16 cellular contexts compared by ENCODE assay signal in the genomic region with DNA sequence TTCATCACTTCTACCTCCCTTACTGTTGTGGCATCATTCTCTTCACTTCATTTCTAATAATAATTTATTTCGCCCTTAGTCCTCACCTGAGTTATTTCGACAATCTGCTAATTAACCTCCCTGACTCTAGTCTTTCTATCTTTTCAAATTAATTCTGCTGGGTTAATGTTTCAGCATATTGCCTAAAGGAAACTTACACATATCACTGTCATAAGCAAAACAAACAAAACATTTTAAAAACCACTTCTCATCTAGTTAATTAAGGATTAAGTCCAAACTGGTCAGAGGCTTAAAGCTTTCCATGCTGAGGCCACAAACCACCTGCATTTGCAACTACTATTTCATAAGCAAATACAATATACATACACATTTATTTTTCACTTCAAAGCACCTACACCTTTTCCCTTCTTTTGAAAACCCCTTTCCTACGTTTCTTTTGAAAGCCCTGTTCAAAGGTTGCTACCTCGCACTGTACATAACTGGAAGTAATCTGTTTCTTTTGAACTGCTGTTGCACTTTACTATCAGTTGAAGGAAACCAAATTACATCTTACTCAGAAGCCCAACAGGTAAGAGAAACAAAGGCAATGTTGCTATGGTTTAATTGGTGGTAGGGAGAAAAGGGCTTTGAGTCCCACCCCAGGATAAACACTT. TPM values are rescaled to one million over a fixed set of nuclear protein-coding genes. Genes with fewer than 3 reads are reported as not detected.
DNase-seq lines count a peak whose midpoint lies in the region; ATAC-seq and TF ChIP-seq lines count a peak whose summit lies in the region.
"Had no signal": no experiment of that assay in that cellular context is flagged by ENCODE, and none has a peak within 500 bp of the region (broad histone marks: within the 10 kb centered on the region; RNA-seq: fewer than 3 reads in every experiment).

No MANE protein-coding gene starts in this region.

- peaks cover 46% of the 10 kb centered on the region for H3K4me1 ChIP-seq in Loucy (ENCODE audit: insufficient read depth, low read length, poor library complexity, severe bottlenecking)
- H3K4me1 ChIP-seq in gastrocnemius medialis = peaks cover 26 to 37% of the 10 kb centered on the region in 2 donors
- no peaks in the 10 kb centered on the region for H3K4me1 ChIP-seq in MM.1S (ENCODE audit: low read length)

- H3K4me2 ChIP-seq in Loucy (ENCODE audit: low read depth, low read length, poor library complexity, severe bottlenecking) (peak overlapping the region; percentile 25), MM.1S (ENCODE audit: low read depth, low read length) (no peak overlapping the region)
- H3K4me2 ChIP-seq: BLaER1 treated with 17β-estradiol and CSF1 and Interleukin-3, amounts not matched to agents 10 nM and 100 nM had no signal

- peaks cover 64% of the 10 kb centered on the region for H3K36me3 Mint-ChIP-seq in CD4-positive, alpha-beta T cell (ENCODE audit: low read depth)
- H3K36me3 Mint-ChIP-seq in central memory CD8-positive, alpha-beta T cell (ENCODE audit: insufficient read depth) = peaks cover 3% of the 10 kb centered on the region

- H3F3A ChIP-seq in Loucy (ENCODE audit: low read depth) (no peaks in the 10 kb centered on the region), MM.1S (ENCODE audit: insufficient read depth, low read length) (no peaks in the 10 kb centered on the region)

- H3K27ac Mint-ChIP-seq in CD4-positive, alpha-beta T cell = peak overlapping the region; percentile 1
- peak overlapping the region; percentile 20 for H3K27ac Mint-ChIP-seq in central memory CD8-positive, alpha-beta T cell (ENCODE audit: low read depth)

- no peaks in the 10 kb centered on the region for H3K27me3 Mint-ChIP-seq in CD4-positive, alpha-beta T cell
- H3K27me3 Mint-ChIP-seq in central memory CD8-positive, alpha-beta T cell = no peaks in the 10 kb centered on the region
- H3K27me3 Mint-ChIP-seq: CD4-positive, alpha-beta memory T cell had no signal

- H3K79me2 ChIP-seq in Loucy (ENCODE audit: insufficient read depth, low read length) (peaks cover 95% of the 10 kb centered on the region), MM.1S (ENCODE audit: low read length) (peaks cover 98% of the 10 kb centered on the region)

- no peak overlapping the region for H3K4me3 Mint-ChIP-seq in CD4-positive, alpha-beta T cell
- no peak overlapping the region for H3K4me3 Mint-ChIP-seq in central memory CD8-positive, alpha-beta T cell

- H4K20me1 ChIP-seq in Loucy (ENCODE audit: insufficient read depth, low read length, poor library complexity, severe bottlenecking) (peaks cover 89% of the 10 kb centered on the region), MM.1S (ENCODE audit: insufficient read depth, low read length) (peaks cover 32% of the 10 kb centered on the region; the same call in 1 of the 2 replicates)

- TF ChIP-seq POLR2A in gastrocnemius medialis (IDR thresholded peaks at IDR 0.05) = no peak

- in situ Hi-C loops in gastrocnemius medialis (cut with MboI; ENCODE audit: low sequenced_read_pairs in 4 of 4) = no loop called here

- intact Hi-C loops in CD4-positive, alpha-beta T cell (cut with DNase I, micrococcal nuclease) = no loop called here
- intact Hi-C loops in gastrocnemius medialis (cut with DNase I; ENCODE audit: low total_unique reads) = no loop called here

- peaks cover 7% of the 10 kb centered on the region; the same call in 1 of the 2 replicates for H3K36me3 ChIP-seq in Loucy (ENCODE audit: insufficient read depth, low read length)
- no peaks in the 10 kb centered on the region for H3K36me3 ChIP-seq in gastrocnemius medialis
- H3K36me3 ChIP-seq in MM.1S (replicated peaks; ENCODE audit: insufficient read depth, low read length) = no peaks in the 10 kb centered on the region

- H3K27me3 ChIP-seq in CD4-positive, alpha-beta T cell (ENCODE audit: control insufficient read depth, insufficient read depth, low read length) = no peaks in the 10 kb centered on the region
- H3K27me3 ChIP-seq in Loucy (ENCODE audit: insufficient read depth, low read length, poor library complexity, severe bottlenecking) (no peaks in the 10 kb centered on the region), gastrocnemius medialis (no peaks in the 10 kb centered on the region), MM.1S (replicated peaks; ENCODE audit: insufficient read depth, low read length) (no peaks in the 10 kb centered on the region)
- H3K27me3 ChIP-seq: BLaER1 treated with 17β-estradiol and CSF1 and Interleukin-3, amounts not matched to agents 10 nM and 100 nM had no signal

- DNase-seq in NCI-H82 (lab: John Stamatoyannopoulos, UW) = peak; percentile 12
- DNase-seq in NCI-H82 treated with DMSO at 0.1 percent for 48 hours (lab: John Stamatoyannopoulos, UW; ENCODE audit: unreplicated experiment) = no peak
- DNase-seq in CD4-positive, alpha-beta T cell = no peak
- no peak for DNase-seq in central memory CD8-positive, alpha-beta T cell (ENCODE audit: low spot score in 2 of 2)
- DNase-seq in gastrocnemius medialis = no peak
- DNase-seq in activated naive CD4-positive, alpha-beta T cell treated with anti-CD3 and anti-CD28 coated beads, Interleukin-2, amount 50 U/mL, for 16 hours = no peak
- DNase-seq in MM.1S = no peak
- DNase-seq: 8988T; CD4-positive, alpha-beta memory T cell; COR-L47; DMS79 treated with DMSO at 0.1 percent for 48 hours; EL; HCEC 1CT; IMR-90 had no signal

- POLR2A ChIA-PET in CD4-positive, alpha-beta T cell (lab: Charles Lee) = no interaction called here

- peaks cover 90% of the 10 kb centered on the region for H3K4me1 Mint-ChIP-seq in CD4-positive, alpha-beta T cell (ENCODE audit: low read depth)
- H3K4me1 Mint-ChIP-seq in central memory CD8-positive, alpha-beta T cell = peaks cover 65% of the 10 kb centered on the region

- TF ChIP-seq CTCF in CD4-positive, alpha-beta T cell (IDR thresholded peaks at IDR 0.05) = no peak
- TF ChIP-seq CTCF in Loucy (conservative IDR thresholded peaks at IDR 0.05; ENCODE audit: low read length) (no peak), gastrocnemius medialis (IDR thresholded peaks at IDR 0.05 in 4 of 5, conservative IDR thresholded peaks at IDR 0.05 in 1 of 5) (no peak), MM.1S (IDR thresholded peaks at IDR 0.05; ENCODE audit: low read length) (no peak)

- H3K9me2 ChIP-seq in Loucy (replicated peaks; ENCODE audit: low read depth, low read length) = no peaks in the 10 kb centered on the region
- no peaks in the 10 kb centered on the region for H3K9me2 ChIP-seq in MM.1S (replicated peaks; ENCODE audit: insufficient read depth, low read length)

- CTCF ChIA-PET in CD4-positive, alpha-beta T cell (lab: Charles Lee) = no interaction called here

- H3K9ac ChIP-seq in Loucy (ENCODE audit: low read depth, low read length, poor library complexity, severe bottlenecking) (no peak overlapping the region), MM.1S (ENCODE audit: low read length) (no peak overlapping the region)
- H3K9ac ChIP-seq: BLaER1 treated with 17β-estradiol and CSF1 and Interleukin-3, amounts not matched to agents 10 nM and 100 nM had no signal

- H3K27ac ChIP-seq in CD4-positive, alpha-beta T cell (ENCODE audit: low read depth, low read length) = no peak overlapping the region
- H3K27ac ChIP-seq in gastrocnemius medialis (no peak overlapping the region), MM.1S (ENCODE audit: low read length) (no peak overlapping the region)
- H3K27ac ChIP-seq: BLaER1 treated with 17β-estradiol and CSF1 and Interleukin-3, amounts not matched to agents 10 nM and 100 nM had no signal

- no peaks in the 10 kb centered on the region for H3K9me3 ChIP-seq in CD4-positive, alpha-beta T cell (ENCODE audit: control insufficient read depth, low read length)
- no peaks in the 10 kb centered on the region for H3K9me3 ChIP-seq in Loucy (ENCODE audit: insufficient read depth, low read depth, low read length)
- no peaks in the 10 kb centered on the region for H3K9me3 ChIP-seq in gastrocnemius medialis
- no peaks in the 10 kb centered on the region for H3K9me3 ChIP-seq in MM.1S (replicated peaks; ENCODE audit: insufficient read depth, low read length)

- no peak for ATAC-seq in CD4-positive, alpha-beta T cell (ENCODE audit: poor library complexity)
- no peak for ATAC-seq in central memory CD8-positive, alpha-beta T cell (replicated peaks; ENCODE audit: extremely low read depth, poor library complexity, severe bottlenecking)
- no peak for ATAC-seq in gastrocnemius medialis

- H3K4me3 ChIP-seq in Loucy (ENCODE audit: low read length, poor library complexity, severe bottlenecking) (no peak overlapping the region), gastrocnemius medialis (no peak overlapping the region), MM.1S (ENCODE audit: low read length) (no peak overlapping the region)
- H3K4me3 ChIP-seq: BLaER1 treated with 17β-estradiol and CSF1 and Interleukin-3, amounts not matched to agents 10 nM and 100 nM had no signal

- no peak overlapping the region for H2AFZ ChIP-seq in Loucy (ENCODE audit: low read length)
- no peak overlapping the region for H2AFZ ChIP-seq in MM.1S (ENCODE audit: low read length)

- H3K9me3 Mint-ChIP-seq in CD4-positive, alpha-beta T cell = no peaks in the 10 kb centered on the region
- H3K9me3 Mint-ChIP-seq in central memory CD8-positive, alpha-beta T cell = no peaks in the 10 kb centered on the region
- H3K9me3 Mint-ChIP-seq: CD4-positive, alpha-beta memory T cell had no signal

RNA-seq across cellular contexts. Expression of a gene that starts 10.3 kb away (rescaled TPM):
- 10 to 100 TPM; 17.4 to 18.2 TPM for total RNA-seq in CD4-positive, alpha-beta T cell
- total RNA-seq in gastrocnemius medialis = 10 to 100 TPM; 18.6 to 66.0 (median 20.9) TPM
